In the genomic region with DNA sequence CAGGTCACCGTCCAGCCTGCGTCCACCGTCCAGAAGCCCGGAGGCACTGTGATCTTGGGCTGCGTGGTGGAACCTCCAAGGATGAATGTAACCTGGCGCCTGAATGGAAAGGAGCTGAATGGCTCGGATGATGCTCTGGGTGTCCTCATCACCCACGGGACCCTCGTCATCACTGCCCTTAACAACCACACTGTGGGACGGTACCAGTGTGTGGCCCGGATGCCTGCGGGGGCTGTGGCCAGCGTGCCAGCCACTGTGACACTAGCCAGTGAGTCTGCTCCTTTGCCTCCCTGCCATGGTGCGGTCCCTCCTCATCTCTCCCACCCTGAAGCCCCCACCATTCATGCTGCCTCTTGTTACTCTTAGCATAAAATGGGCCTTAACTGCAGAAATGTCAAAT, we compare ENCODE assay signal across 15 cellular contexts. TPM values are rescaled to one million over a fixed set of nuclear protein-coding genes. Genes with fewer than 3 reads are reported as not detected.
DNase-seq lines count a peak whose midpoint lies in the region; ATAC-seq and TF ChIP-seq lines count a peak whose summit lies in the region.
"Had no signal": no experiment of that assay in that cellular context is flagged by ENCODE, and none has a peak within 500 bp of the region (broad histone marks: within the 10 kb centered on the region; RNA-seq: fewer than 3 reads in every experiment).

No MANE protein-coding gene starts in this region.

- H3K4me1 Mint-ChIP-seq in WTC11, result peaks cover 46% of the 10 kb centered on the region
- H3K4me1 Mint-ChIP-seq: CD4-positive, CD25-positive, alpha-beta regulatory T cell had no signal

- H3K4me3 ChIP-seq in IMR-90 (ENCODE audit: insufficient read depth, low read depth, low read length), result no peak overlapping the region
- H3K4me3 ChIP-seq in esophagus muscularis mucosa, result no peak overlapping the region
- H3K4me3 ChIP-seq in muscle layer of colon (ENCODE audit: low read depth in 1 of 2, low read length in 2 of 2), result no peak overlapping the region
- H3K4me3 ChIP-seq in stomach smooth muscle (ENCODE audit: low read length in 2 of 2), result no peak overlapping the region
- H3K4me3 ChIP-seq: BLaER1 treated with 17β-estradiol and CSF1 and Interleukin-3, amounts not matched to agents 10 nM and 100 nM had no signal

- no peak overlapping the region for H3K4me2 ChIP-seq in IMR-90 (ENCODE audit: low read depth, low read length)
- H3K4me2 ChIP-seq: BLaER1 treated with 17β-estradiol and CSF1 and Interleukin-3, amounts not matched to agents 10 nM and 100 nM had no signal

- CTCF ChIA-PET in IMR-90 (lab: Yijun Ruan, JAX) (interaction anchor here (1.0 kb wide), 1 partner anchor 21 kb away, joined by 3 read pairs; no protein-coding TSS in a partner anchor), WTC11 (lab: Charles Lee) (no interaction called here)

- no peak overlapping the region for H3K27ac Mint-ChIP-seq in WTC11

- no TSS peak for BruUV-seq in IMR-90 (replicated peaks; lab: Mats Ljungman, UMichigan)

- no peaks in the 10 kb centered on the region for H3K36me3 Mint-ChIP-seq in WTC11
- H3K36me3 Mint-ChIP-seq: CD4-positive, CD25-positive, alpha-beta regulatory T cell had no signal

- H2AK5ac ChIP-seq in IMR-90 (ENCODE audit: low read depth, low read length), result no peak overlapping the region

- H3K9me1 ChIP-seq in IMR-90 (ENCODE audit: insufficient read depth, low read length), result peaks cover 16% of the 10 kb centered on the region

- peaks cover 9% of the 10 kb centered on the region; the same call in 1 of the 2 replicates for H3K4me1 ChIP-seq in IMR-90 (ENCODE audit: control insufficient read depth, insufficient read depth, low read length)
- peaks cover 11 to 81% (median 73%) of the 10 kb centered on the region in 4 donors for H3K4me1 ChIP-seq in esophagus muscularis mucosa
- H3K4me1 ChIP-seq in muscle layer of colon (ENCODE audit: insufficient read depth, low read length), result peaks cover 73% of the 10 kb centered on the region
- H3K4me1 ChIP-seq in stomach smooth muscle (ENCODE audit: control insufficient read depth, insufficient read depth, low read length), result peaks cover 52% of the 10 kb centered on the region

- no peak for TF ChIP-seq EP300 in esophagus muscularis mucosa (IDR thresholded peaks at IDR 0.05)

- TF ChIP-seq CTCF in IMR-90 (conservative IDR thresholded peaks at IDR 0.05; ENCODE audit: low read depth, low read length) (no peak), esophagus muscularis mucosa (IDR thresholded peaks at IDR 0.05) (no peak), WTC11 (IDR thresholded peaks at IDR 0.05) (no peak)

- dilution Hi-C loops in IMR-90 (cut with HindIII; ENCODE audit: low sequenced_read_pairs, unreplicated experiment), result no loop called here

- H4K8ac ChIP-seq in IMR-90 (ENCODE audit: low read depth in 2 of 2, low read length in 2 of 2), result no peak overlapping the region

- H2BK20ac ChIP-seq in IMR-90 (ENCODE audit: low read depth, low read length), result no peak overlapping the region

- H3K36me3 ChIP-seq in IMR-90 (ENCODE audit: control insufficient read depth, insufficient read depth, low read length) (peaks cover 25% of the 10 kb centered on the region), esophagus muscularis mucosa (peaks cover 0 to 42% (median 20%) of the 10 kb centered on the region in 4 donors), muscle layer of colon (ENCODE audit: insufficient read depth, low read length) (peaks cover 44% of the 10 kb centered on the region), stomach smooth muscle (ENCODE audit: control insufficient read depth in 2 of 2, insufficient read depth in 2 of 2, low read length in 2 of 2) (peaks cover 31 to 37% of the 10 kb centered on the region in 2 donors)
- H3K36me3 ChIP-seq: BLaER1 treated with 17β-estradiol and CSF1 and Interleukin-3, amounts not matched to agents 10 nM and 100 nM had no signal

- H2AFZ ChIP-seq in IMR-90 (replicated peaks; ENCODE audit: low read length, poor library complexity), result peak overlapping the region; percentile 21

- TF ChIP-seq RAD21 in IMR-90 (IDR thresholded peaks at IDR 0.05; ENCODE audit: low read length), result no peak

- no peak overlapping the region for H2BK15ac ChIP-seq in IMR-90 (ENCODE audit: low read depth, low read length)

- H3K9ac ChIP-seq in IMR-90 (ENCODE audit: low read depth, low read length) (no peak overlapping the region), muscle layer of colon (ENCODE audit: low read length) (no peak overlapping the region), stomach smooth muscle (ENCODE audit: low read length in 2 of 2) (no peak overlapping the region)
- H3K9ac ChIP-seq: BLaER1 treated with 17β-estradiol and CSF1 and Interleukin-3, amounts not matched to agents 10 nM and 100 nM had no signal

- no peak overlapping the region for H4K91ac ChIP-seq in IMR-90 (ENCODE audit: insufficient read depth, low read depth, low read length)

- H3K27me3 Mint-ChIP-seq in WTC11 (ENCODE audit: low read depth), result no peaks in the 10 kb centered on the region

- H3K4me3 Mint-ChIP-seq in WTC11, result no peak overlapping the region
- H3K4me3 Mint-ChIP-seq: CD4-positive, CD25-positive, alpha-beta regulatory T cell; HFFc6 had no signal

- H4K20me1 ChIP-seq in IMR-90 (ENCODE audit: insufficient read depth, low read length), result peaks cover 3% of the 10 kb centered on the region; the same call in 1 of the 2 replicates
- H4K20me1 ChIP-seq: BLaER1 treated with 17β-estradiol and CSF1 and Interleukin-3, amounts not matched to agents 10 nM and 100 nM had no signal

- no peak overlapping the region for H4K5ac ChIP-seq in IMR-90 (ENCODE audit: low read depth, low read length)

- no peak overlapping the region for H3K27ac ChIP-seq in IMR-90 (ENCODE audit: insufficient read depth, low read length)
- peak overlapping the region in 3 of 4 donors; percentile 25 to 87 (median 85) for H3K27ac ChIP-seq in esophagus muscularis mucosa (replicated peaks in 1 of 4)
- peak overlapping the region; percentile 7 for H3K27ac ChIP-seq in muscle layer of colon (ENCODE audit: low read depth, low read length)
- H3K27ac ChIP-seq in stomach smooth muscle (ENCODE audit: low read length), result peak overlapping the region; percentile 18
- H3K27ac ChIP-seq: BLaER1 treated with 17β-estradiol and CSF1 and Interleukin-3, amounts not matched to agents 10 nM and 100 nM; HL-60 had no signal

- H3K9me3 ChIP-seq in IMR-90 (ENCODE audit: control insufficient read depth, insufficient read depth, low read length), result no peaks in the 10 kb centered on the region
- no peaks in the 10 kb centered on the region for H3K9me3 ChIP-seq in esophagus muscularis mucosa
- H3K9me3 ChIP-seq in muscle layer of colon (ENCODE audit: low read length), result no peaks in the 10 kb centered on the region
- H3K9me3 ChIP-seq in stomach smooth muscle (ENCODE audit: control insufficient read depth in 2 of 2, low read length in 2 of 2), result no peaks in the 10 kb centered on the region
- H3K9me3 ChIP-seq: BLaER1 treated with 17β-estradiol and CSF1 and Interleukin-3, amounts not matched to agents 10 nM and 100 nM had no signal

- H3K79me1 ChIP-seq in IMR-90 (ENCODE audit: low read depth in 1 of 2, low read length in 2 of 2), result no peaks in the 10 kb centered on the region

- H3K23ac ChIP-seq in IMR-90 (ENCODE audit: low read depth, low read length), result no peak overlapping the region

- no peaks in the 10 kb centered on the region for H3K9me3 Mint-ChIP-seq in WTC11
- H3K9me3 Mint-ChIP-seq: HFFc6 had no signal

- no CpG with 5 or more reads among the region's 14 CpGs for WGBS in IMR-90 (ENCODE audit: extremely low coverage in 2 of 2, insufficient read length in 1 of 2), 2 experiments
- 96% methylated on average over 13 of the region's 14 CpGs for WGBS in esophagus muscularis mucosa

- ATAC-seq in IMR-90 (ENCODE audit: low read depth), result no peak
- ATAC-seq in WTC11, result no peak
- ATAC-seq in HG03196 (IDR thresholded peaks at IDR 0.05; ENCODE audit: unreplicated experiment), result no peak

- H3K27me3 ChIP-seq in IMR-90 (ENCODE audit: control insufficient read depth, insufficient read depth, low read length), result no peaks in the 10 kb centered on the region
- H3K27me3 ChIP-seq in esophagus muscularis mucosa, result no peaks in the 10 kb centered on the region
- H3K27me3 ChIP-seq in muscle layer of colon (ENCODE audit: control insufficient read depth in 1 of 2, insufficient read depth in 2 of 2, low read length in 2 of 2), result no peaks in the 10 kb centered on the region
- no peaks in the 10 kb centered on the region for H3K27me3 ChIP-seq in stomach smooth muscle (ENCODE audit: control insufficient read depth in 1 of 2, insufficient read depth in 2 of 2, low read length in 2 of 2)
- H3K27me3 ChIP-seq: BLaER1 treated with 17β-estradiol and CSF1 and Interleukin-3, amounts not matched to agents 10 nM and 100 nM had no signal

- in situ Hi-C loops in IMR-90 (cut with MboI; ENCODE audit: low sequenced_read_pairs), result no loop called here

- H2BK5ac ChIP-seq in IMR-90 (ENCODE audit: low read depth, low read length, poor library complexity, severe bottlenecking), result no peak overlapping the region

- POLR2A ChIA-PET in IMR-90 (lab: Charles Lee; ENCODE audit: unreplicated experiment) (no interaction called here), WTC11 (lab: Charles Lee) (no interaction called here)

- TF ChIP-seq POLR2A in IMR-90 (IDR thresholded peaks at IDR 0.05; ENCODE audit: low read depth, low read length), result no peak
- no peak for TF ChIP-seq POLR2A in esophagus muscularis mucosa (IDR thresholded peaks at IDR 0.05; ENCODE audit: low read depth)

- H2AK9ac ChIP-seq in IMR-90 (replicated peaks; ENCODE audit: low read depth, low read length, poor library complexity), result no peak overlapping the region

- H2BK120ac ChIP-seq in IMR-90 (ENCODE audit: low read depth, low read length), result no peak overlapping the region

- H3K56ac ChIP-seq in IMR-90 (ENCODE audit: extremely low read depth, insufficient read depth, low read length), result no peak overlapping the region

- DNase-seq in IMR-90 (no peak), esophagus muscularis mucosa (ENCODE audit: extremely low spot score) (no peak), WTC11 (ENCODE audit: low spot score) (no peak), NCI-H446 (lab: John Stamatoyannopoulos, UW) (no peak)
- DNase-seq: ACHN; CD4-positive, CD25-positive, alpha-beta regulatory T cell; DMS53; GF-D8; HCEC 1CT; HFFc6 had no signal

- no peak overlapping the region for H3K4ac ChIP-seq in IMR-90 (ENCODE audit: low read depth, low read length)

- H3K14ac ChIP-seq in IMR-90 (replicated peaks; ENCODE audit: low read depth, low read length), result no peak overlapping the region

- no peak overlapping the region for H3K18ac ChIP-seq in IMR-90 (ENCODE audit: low read depth, low read length)

- intact Hi-C loops in IMR-90 (cut with micrococcal nuclease) (no loop called here), esophagus muscularis mucosa (cut with DNase I) (no loop called here)

TF ChIP-seq in IMR-90, 13 proteins besides CTCF, POLR2A, EP300 and RAD21 (continues in another document):
- TF ChIP-seq MAFK (IDR thresholded peaks at IDR 0.05; ENCODE audit: low read depth, low read length), result no peak

TF ChIP-seq in WTC11, 78 proteins besides CTCF, POLR2A, EP300 and RAD21 (continues in another document):
- no peak for TF ChIP-seq JUN (CRISPR knock-in tag; IDR thresholded peaks at IDR 0.05)

RNA-seq across cellular contexts. Expression of a gene that starts 39.2 kb away (rescaled TPM):
- total RNA-seq in IMR-90 (2012; rRNA removed) (5.3 and 6.8 TPM in 2 replicates), esophagus muscularis mucosa (100 to 1,000 TPM in 1 of 4 donors, 10 to 100 TPM in 3; 87.2 to 119 (median 90.8) TPM), WTC11 (2021) (6.6 to 8.0 TPM (median 7.2 TPM) in 3 replicates)
- 13.6 and 15.2 TPM in 2 replicates for polyA plus RNA-seq in IMR-90 (2012; rRNA removed)
- polyA plus RNA-seq in IMR-90 (2012; cell fraction: cytosol; rRNA removed), result 7.2 and 13.2 TPM in 2 replicates
- 15.6 and 22.1 TPM in 2 replicates for polyA plus RNA-seq in IMR-90 (2012; cell fraction: nucleus; rRNA removed; ENCODE audit: low replicate concordance)
- total RNA-seq: CD4-positive, CD25-positive, alpha-beta regulatory T cell had no signal
- polyA plus RNA-seq: CD4-positive, CD25-positive, alpha-beta regulatory T cell had no signal
